In genomic region chr10:103695584-103696005, GRCh38 we compare ENCODE assay signal across 1 cellular context.
A peak's percentile ranks its signal among the peaks of the same experiment; 100 is the strongest.
TF ChIP-seq lines count a peak whose summit lies in the region.

No MANE protein-coding gene starts in this region.

TF ChIP-seq in K562, 482 proteins besides CTCF, POLR2A, EP300 and RAD21:
- TF ChIP-seq MGA (IDR thresholded peaks at IDR 0.05) (0 out of 2 replicates have a peak, but pooled peaks have one; percentile 19), ELF1 (tag; IDR thresholded peaks at IDR 0.05) (peak; percentile 57; the same call in 1 of the 2 replicates), ZNF263 (CRISPR knock-in tag; IDR thresholded peaks at IDR 0.05; ENCODE audit: borderline replicate concordance) (peak; percentile 90), GABPB1 (CRISPR knock-in tag; IDR thresholded peaks at IDR 0.05) (no peak), NR2C2 (CRISPR knock-in tag; IDR thresholded peaks at IDR 0.05) (no peak), NR2C2 (tag; IDR thresholded peaks at IDR 0.05) (0 out of 2 replicates have a peak, but pooled peaks have one; percentile 12), CXXC5 (CRISPR knock-in tag; IDR thresholded peaks at IDR 0.05) (no peak), ZBED1 (IDR thresholded peaks at IDR 0.05) (no peak)
TF ChIP-seq in K562: peak in this region for 4.
